Comparison of ENCODE assay signal across 25 cellular contexts in the genomic region with DNA sequence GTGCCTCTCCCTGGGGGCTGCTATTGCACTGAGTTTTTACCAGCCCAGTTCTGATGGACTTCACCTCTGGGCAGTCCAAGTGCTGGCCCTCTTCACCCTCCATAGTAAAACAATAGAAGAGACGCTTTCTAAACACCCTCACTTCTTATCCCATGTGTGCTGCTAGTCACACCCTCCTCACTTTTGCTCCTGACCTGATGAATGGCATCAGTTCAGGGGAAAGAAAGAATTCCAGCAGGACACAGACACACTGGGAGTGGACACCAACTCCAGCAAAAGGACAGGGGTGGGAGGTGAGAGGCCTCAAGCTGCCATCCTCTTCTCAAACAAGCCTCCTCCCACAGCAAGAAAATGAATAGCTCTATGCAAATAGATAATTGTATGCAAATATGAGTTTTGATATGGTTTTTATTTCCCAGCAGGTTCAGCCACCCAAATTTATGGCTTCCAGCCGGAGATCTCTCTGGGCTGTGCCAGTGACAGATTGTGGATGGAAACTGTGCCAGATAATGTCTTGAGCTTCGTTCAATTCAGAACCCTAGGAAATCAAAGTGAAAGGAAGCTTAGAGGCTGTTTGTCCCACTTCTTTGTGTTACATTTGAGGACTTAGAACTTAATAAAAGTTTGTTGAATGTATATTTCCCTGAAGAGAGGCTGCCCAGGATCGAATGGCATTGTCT.
"Had no signal": no experiment of that assay in that cellular context is flagged by ENCODE, and none has a peak within 500 bp of the region (broad histone marks: within the 10 kb centered on the region; RNA-seq: fewer than 3 reads in every experiment).

No MANE protein-coding gene starts in this region.

- H3K27ac Mint-ChIP-seq: activated CD4-positive, alpha-beta memory T cell treated with anti-CD3 and anti-CD28 coated beads for 36 hours; activated CD4-positive, alpha-beta T cell treated with anti-CD3 and anti-CD28 coated beads, Interleukin-2, amount 10 ng/mL, durations not matched to agents 7 days and 5 days; activated naive CD4-positive, alpha-beta T cell treated with anti-CD3 and anti-CD28 coated beads, Interleukin-2, amount 50 U/mL, for 72 hours; activated naive CD8-positive, alpha-beta T cell treated with anti-CD3 and anti-CD28 coated beads, Interleukin-2, amount 50 U/mL, for 24 hours; T-helper 17 cell had no signal

- H3K4me1 Mint-ChIP-seq: activated CD4-positive, alpha-beta T cell treated with anti-CD3 and anti-CD28 coated beads, Interleukin-2, amount 10 ng/mL, durations not matched to agents 7 days and 5 days; activated naive CD8-positive, alpha-beta T cell treated with anti-CD3 and anti-CD28 coated beads, Interleukin-2, amount 50 U/mL, for 24 hours; T-helper 17 cell had no signal

- H3K27ac ChIP-seq: ascending aorta, body of pancreas, VCaP had no signal

- H3K4me3 Mint-ChIP-seq: activated CD4-positive, alpha-beta memory T cell treated with anti-CD3 and anti-CD28 coated beads for 36 hours; activated CD4-positive, alpha-beta T cell treated with anti-CD3 and anti-CD28 coated beads, Interleukin-2, amount 10 ng/mL, durations not matched to agents 7 days and 5 days; activated naive CD8-positive, alpha-beta T cell treated with anti-CD3 and anti-CD28 coated beads, Interleukin-2, amount 50 U/mL, for 24 hours; activated T-cell treated with anti-CD3 and anti-CD28 coated beads, Interleukin-2, amount 50 U/mL, for 4 hours; T-helper 17 cell had no signal

- H3K36me3 ChIP-seq: ascending aorta had no signal

- H3K4me1 ChIP-seq: ascending aorta, body of pancreas had no signal

- H3K27me3 ChIP-seq: ascending aorta, body of pancreas had no signal

- H3K27me3 Mint-ChIP-seq: activated CD4-positive, alpha-beta memory T cell treated with anti-CD3 and anti-CD28 coated beads for 36 hours; activated CD4-positive, alpha-beta T cell treated with anti-CD3 and anti-CD28 coated beads, Interleukin-2, amount 10 ng/mL, durations not matched to agents 7 days and 5 days; activated naive CD8-positive, alpha-beta T cell treated with anti-CD3 and anti-CD28 coated beads, Interleukin-2, amount 50 U/mL, for 24 hours; T-helper 17 cell had no signal

- ATAC-seq: activated naive CD4-positive, alpha-beta T cell treated with anti-CD3 and anti-CD28 coated beads, Interleukin-2, amount 50 U/mL, for 72 hours; activated naive CD8-positive, alpha-beta T cell treated with anti-CD3 and anti-CD28 coated beads, Interleukin-2, amount 50 U/mL, for 24 hours; activated T-cell treated with anti-CD3 and anti-CD28 coated beads, Interleukin-2, amount 50 U/mL, for 4 hours; body of pancreas; T-helper 17 cell had no signal

- H3K4me3 ChIP-seq: ascending aorta, body of pancreas had no signal

- H3K9me3 Mint-ChIP-seq: activated CD4-positive, alpha-beta memory T cell treated with anti-CD3 and anti-CD28 coated beads for 36 hours; activated CD4-positive, alpha-beta T cell treated with anti-CD3 and anti-CD28 coated beads, Interleukin-2, amount 10 ng/mL, durations not matched to agents 7 days and 5 days; activated naive CD8-positive, alpha-beta T cell treated with anti-CD3 and anti-CD28 coated beads, Interleukin-2, amount 50 U/mL, for 24 hours; activated T-cell treated with anti-CD3 and anti-CD28 coated beads, Interleukin-2, amount 50 U/mL, for 4 hours had no signal

- DNase-seq: activated CD4-positive, alpha-beta memory T cell treated with anti-CD3 and anti-CD28 coated beads for 36 hours; activated CD4-positive, alpha-beta T cell treated with anti-CD3 and anti-CD28 coated beads, Interleukin-2, amount 10 ng/mL, durations not matched to agents 7 days and 5 days; activated CD4-positive, CD25-positive, alpha-beta regulatory T cell; activated CD8-positive, alpha-beta memory T cell treated with anti-CD3 and anti-CD28 coated beads for 24 hours; activated effector memory CD4-positive, alpha-beta T cell treated with anti-CD3 and anti-CD28 coated beads, Interleukin-2, amount 50 U/mL, for 16 hours; activated naive CD4-positive, alpha-beta T cell treated with Interleukin-2 at 50 U/mL for 16 hours; activated naive CD8-positive, alpha-beta T cell treated with anti-CD3 and anti-CD28 coated beads, Interleukin-2, amount 50 U/mL, for 24 hours; activated T-cell treated with anti-CD3 and anti-CD28 coated beads, Interleukin-2, amount 50 U/mL, for 4 hours; amniotic stem cell; body of pancreas; IMR-90; Kasumi-1; KBM-7; NCI-H1092; NCI-H187 treated with DMSO at 0.1 percent for 48 hours; NCI-H2081 treated with DMSO at 0.1 percent for 48 hours; NCI-H446; NCI-H524; NCI-H82; SIG-M5; T-helper 17 cell; T-helper 9 cell had no signal

- H3K36me3 Mint-ChIP-seq: activated CD4-positive, alpha-beta memory T cell treated with anti-CD3 and anti-CD28 coated beads for 36 hours; activated naive CD4-positive, alpha-beta T cell treated with anti-CD3 and anti-CD28 coated beads, Interleukin-2, amount 50 U/mL, for 72 hours had no signal

- H3K9me3 ChIP-seq: ascending aorta, body of pancreas had no signal
